21 cellular contexts compared by ENCODE assay signal in the genomic region with DNA sequence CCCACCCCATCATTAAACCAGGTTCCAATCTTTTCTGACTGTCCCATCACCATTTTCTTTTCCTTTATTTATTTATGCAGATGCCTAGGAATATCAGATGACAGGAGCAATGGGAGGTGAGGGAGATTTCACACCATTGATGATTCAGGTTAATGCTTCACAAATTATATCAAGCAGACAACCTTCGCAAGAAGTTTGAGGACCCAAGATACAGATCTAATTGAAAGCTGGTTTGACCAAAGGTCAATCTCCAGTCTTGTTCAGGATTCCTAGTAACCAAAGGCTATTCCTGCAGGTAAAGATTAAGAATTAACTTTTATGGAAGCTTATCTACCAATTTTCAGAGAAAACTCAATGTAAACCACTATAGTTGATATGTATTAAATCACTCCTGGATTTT. TPM values are rescaled to one million over a fixed set of nuclear protein-coding genes. Genes with fewer than 3 reads are reported as not detected.
DNase-seq lines count a peak whose midpoint lies in the region; ATAC-seq, FAIRE-seq and TF ChIP-seq lines count a peak whose summit lies in the region.
"Had no signal": no experiment of that assay in that cellular context is flagged by ENCODE, and none has a peak within 500 bp of the region (broad histone marks: within the 10 kb centered on the region; RNA-seq: fewer than 3 reads in every experiment).

No MANE protein-coding gene starts in this region.

- intact Hi-C loops in Panc1 (cut with micrococcal nuclease; ENCODE audit: unreplicated experiment) (no loop called here), left colon (cut with DNase I, micrococcal nuclease) (no loop called here), left ventricle myocardium inferior (cut with micrococcal nuclease) (no loop called here)

- H3K27me3 ChIP-seq in Panc1 (ENCODE audit: control insufficient read depth, insufficient read depth, low read length) (no peaks in the 10 kb centered on the region), small intestine (ENCODE audit: control insufficient read depth in 2 of 2, insufficient read depth in 2 of 2, low read length in 2 of 2) (no peaks in the 10 kb centered on the region), left ventricle myocardium inferior (ENCODE audit: low read depth) (no peaks in the 10 kb centered on the region), BE2C (no peaks in the 10 kb centered on the region)

- H3K27ac ChIP-seq in Panc1 (ENCODE audit: low read length) (no peak overlapping the region), small intestine (ENCODE audit: low read depth in 1 of 2, low read length in 1 of 2) (no peak overlapping the region), left ventricle myocardium inferior (replicated peaks) (no peak overlapping the region)
- H3K27ac ChIP-seq: A549, GM23248 had no signal

- ATAC-seq in Panc1 (no peak), left colon (peak; percentile 90)
- ATAC-seq: A549 had no signal

- H3K4me1 ChIP-seq in Panc1 (ENCODE audit: control insufficient read depth, insufficient read depth, low read length) (peaks cover 4% of the 10 kb centered on the region; the same call in 1 of the 2 replicates), small intestine (ENCODE audit: control insufficient read depth in 2 of 2, insufficient read depth in 1 of 2, low read depth in 1 of 2, low read length in 1 of 2) (peaks cover 0 to 2% of the 10 kb centered on the region in 2 donors), left ventricle myocardium inferior (no peaks in the 10 kb centered on the region), BE2C (peaks cover 8% of the 10 kb centered on the region; the same call in 1 of the 2 replicates)
- H3K4me1 ChIP-seq: A549 had no signal

- H3K4me3 ChIP-seq in Panc1 (ENCODE audit: low read depth in 2 of 2, low read length in 2 of 2) (no peak overlapping the region), small intestine (ENCODE audit: low read depth in 1 of 2, low read length in 2 of 2) (no peak overlapping the region), left ventricle myocardium inferior (no peak overlapping the region), BE2C (ENCODE audit: low read depth, low read length) (no peak overlapping the region), foreskin fibroblast (ENCODE audit: low read depth in 1 of 2, low read length in 2 of 2) (no peak overlapping the region)
- H3K4me3 ChIP-seq: A549, GM23248 had no signal

- in situ Hi-C loops in Panc1 (cut with HindIII; ENCODE audit: low pct_unique_long_range_greater_than_20kb, low sequenced_read_pairs), result no loop called here

- POLR2A ChIA-PET in Panc1 (lab: Charles Lee), result no interaction called here

- FAIRE-seq in small intestine (lab: Jason Lieb, UNC), result no peak
- FAIRE-seq: A549, GM12891, GM18507, H1 had no signal

- BruUV-seq in Panc1 (replicated peaks; lab: Mats Ljungman, UMichigan), result TSS peak; percentile 14

- DNase-seq in Panc1 (ENCODE audit: low read depth, low spot score), result no peak
- DNase-seq in left colon, result no peak
- peak; percentile 92 for DNase-seq in small intestine
- no peak for DNase-seq in left ventricle myocardium inferior
- no peak for DNase-seq in BE2C
- no peak for DNase-seq in foreskin fibroblast
- DNase-seq: 8988T; ACHN; C1 segment of cervical spinal cord; Calu3; CD4-positive, alpha-beta memory T cell; COR-L47; DMS53; DMS79 treated with DMSO at 0.1 percent for 48 hours; GM23248; H7; HCEC 1CT had no signal

- no peak for TF ChIP-seq CTCF in Panc1 (IDR thresholded peaks at IDR 0.05)
- TF ChIP-seq CTCF in left ventricle myocardium inferior (IDR thresholded peaks at IDR 0.05; ENCODE audit: borderline replicate concordance), result no peak
- TF ChIP-seq CTCF in BE2C (IDR thresholded peaks at IDR 0.05; ENCODE audit: low read depth, low read length), result no peak
- TF ChIP-seq CTCF in foreskin fibroblast (IDR thresholded peaks at IDR 0.05; ENCODE audit: low read depth, low read length), result no peak

- H3K9me3 ChIP-seq in Panc1 (ENCODE audit: control insufficient read depth, insufficient read depth, low read depth, low read length) (no peaks in the 10 kb centered on the region), small intestine (ENCODE audit: control insufficient read depth, low read depth) (no peaks in the 10 kb centered on the region), left ventricle myocardium inferior (replicated peaks) (no peaks in the 10 kb centered on the region), BE2C (no peaks in the 10 kb centered on the region)
- H3K9me3 ChIP-seq: A549 had no signal

- H3K36me3 ChIP-seq in Panc1 (ENCODE audit: control insufficient read depth, insufficient read depth, low read length) (peaks cover 41% of the 10 kb centered on the region), small intestine (ENCODE audit: control insufficient read depth in 2 of 2, insufficient read depth in 2 of 2, low read length in 2 of 2) (peaks cover 0 to 2% of the 10 kb centered on the region in 2 donors), left ventricle myocardium inferior (no peaks in the 10 kb centered on the region), BE2C (peaks cover 7% of the 10 kb centered on the region; the same call in 1 of the 2 replicates)

- 24 to 74% (median 42%) methylated on average over 1 of the region's 1 CpG for WGBS in small intestine, 3 donors

- CTCF ChIA-PET in Panc1 (lab: Charles Lee), result interaction anchor here (0.7 kb wide), 1 partner anchor 313 kb away, joined by 5 read pairs; no protein-coding TSS in a partner anchor

RNA-seq across cellular contexts. Expression of a gene that starts 54.4 kb away (rescaled TPM):
- 89.4 TPM for total RNA-seq in Panc1 (2021; ENCODE audit: unreplicated experiment)
- polyA plus RNA-seq in Panc1 (2012; ENCODE audit: insufficient read length), result 63.3 TPM
- 10 to 100 TPM; 32.9 to 33.2 TPM for total RNA-seq in left colon
- polyA plus RNA-seq in small intestine, result 10 to 100 TPM; 10.3 to 21.5 (median 14.5) TPM
- 1.0 TPM for total RNA-seq in left ventricle myocardium inferior
- polyA plus RNA-seq in BE2C (2012; ENCODE audit: insufficient read depth, insufficient read length, low read depth), result 7.6 TPM

Comparison
In these comparisons a context has a peak if more than half of its experiments do, and no peak if none do; other contexts are left out.
1. RNA of a gene that starts 54.4 kb away (total RNA-seq): 89.4 TPM in Panc1 (single experiment) and 32.9 to 33.2 TPM in left colon; 1.0 TPM in left ventricle myocardium inferior (single experiment); every median in the first group is over 10 times any median in the second.